ENCODE assay signal across 8 cellular contexts in genomic region chr3:151154566-151154965, GRCh38. TPM values are rescaled to one million over a fixed set of nuclear protein-coding genes. Genes with fewer than 3 reads are reported as not detected.
"Had no signal": no experiment of that assay in that cellular context is flagged by ENCODE, and none has a peak within 500 bp of the region (broad histone marks: within the 10 kb centered on the region; RNA-seq: fewer than 3 reads in every experiment).

No MANE protein-coding gene starts in this region.

- H3K4me3 ChIP-seq: GM23338, HAP-1 had no signal

- H3K9me3 ChIP-seq: HAP-1 had no signal

- H3K27ac Mint-ChIP-seq: HFFc6 had no signal

- H3K9me3 Mint-ChIP-seq: GM23338, HFFc6 had no signal

- DNase-seq: H7, HFFc6, IMR-90, KBM-7 had no signal

- H3K4me3 Mint-ChIP-seq: GM23338, HFFc6 had no signal

RNA-seq across cellular contexts. Expression of gene GPR171, which starts 48.5 kb away (rescaled TPM):
- total RNA-seq: GM23338, H1, H7, HFFc6, HT-29, IMR-90 had no signal
- polyA plus RNA-seq: H1, IMR-90 had no signal
